In the genomic region with DNA sequence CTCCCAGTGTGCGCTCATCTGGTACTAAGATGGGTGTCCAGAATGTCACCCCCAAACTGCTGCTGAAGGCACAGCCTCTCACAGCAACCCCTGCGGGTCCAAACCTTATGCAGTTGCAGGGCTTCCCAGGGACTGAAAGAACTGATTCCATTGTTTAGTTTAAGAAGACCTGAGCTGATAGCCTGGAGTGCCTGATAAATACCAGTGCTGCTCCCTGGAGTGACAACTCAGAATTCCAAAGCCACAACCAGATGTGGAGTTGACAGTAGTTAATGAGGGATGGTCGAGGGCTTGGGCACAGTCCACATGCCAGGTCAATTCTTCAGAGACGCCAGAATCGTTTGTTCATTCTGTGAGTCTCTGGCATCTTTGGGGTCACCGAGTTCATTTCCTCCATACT, we compare ENCODE assay signal across 18 cellular contexts.
"Had no signal": no experiment of that assay in that cellular context is flagged by ENCODE, and none has a peak within 500 bp of the region (broad histone marks: within the 10 kb centered on the region; RNA-seq: fewer than 3 reads in every experiment).

No MANE protein-coding gene starts in this region.

- DNase-seq: activated CD4-positive, alpha-beta T cell treated with anti-CD3 and anti-CD28 coated beads for 36 hours; activated CD4-positive, alpha-beta T cell treated with anti-CD3 and anti-CD28 coated beads, Interleukin-2, amount 50 U/mL, for 48 hours; activated gamma-delta T cell; adrenal gland; dermis blood vessel endothelial cell; effector memory CD4-positive, alpha-beta T cell; esophagus squamous epithelium; left lung; mucosa of descending colon; naive B cell; transverse colon had no signal

- H3K36me3 Mint-ChIP-seq: activated naive CD4-positive, alpha-beta T cell treated with anti-CD3 and anti-CD28 coated beads, Interleukin-2, amount 50 U/mL, for 72 hours had no signal

- H3K36me3 ChIP-seq: adrenal gland, breast epithelium, esophagus squamous epithelium, left lung, right atrium auricular region, transverse colon had no signal

- H3K4me1 ChIP-seq: adrenal gland, breast epithelium, left lung, right atrium auricular region had no signal

- H3K27ac Mint-ChIP-seq: activated CD4-positive, alpha-beta T cell treated with anti-CD3 and anti-CD28 coated beads for 36 hours; activated naive CD4-positive, alpha-beta T cell treated with anti-CD3 and anti-CD28 coated beads, Interleukin-2, amount 50 U/mL, for 72 hours; progenitor cell of endocrine pancreas; stimulated activated naive CD8-positive, alpha-beta T cell treated with anti-CD3 and anti-CD28 coated beads, Interleukin-15, Interleukin-2, amounts not matched to agents 100 ng/mL and 50 ng/mL, for 24 hours; T-helper 2 cell treated with Interferon-gamma antibody and Interleukin-4, amounts not matched to agents 5 μg/mL and 100 μg/mL, for 36 hours had no signal

- H3K4me3 Mint-ChIP-seq: activated CD4-positive, alpha-beta T cell treated with anti-CD3 and anti-CD28 coated beads for 36 hours; naive B cell; neural crest cell; stimulated activated naive CD8-positive, alpha-beta T cell treated with anti-CD3 and anti-CD28 coated beads, Interleukin-15, Interleukin-2, amounts not matched to agents 100 ng/mL and 50 ng/mL, for 24 hours; T-helper 2 cell treated with Interferon-gamma antibody and Interleukin-4, amounts not matched to agents 5 μg/mL and 100 μg/mL, for 36 hours had no signal

- H3K9me3 Mint-ChIP-seq: activated naive CD4-positive, alpha-beta T cell treated with anti-CD3 and anti-CD28 coated beads, Interleukin-2, amount 50 U/mL, for 72 hours; naive B cell; neural crest cell; stimulated activated naive CD8-positive, alpha-beta T cell treated with anti-CD3 and anti-CD28 coated beads, Interleukin-15, Interleukin-2, amounts not matched to agents 100 ng/mL and 50 ng/mL, for 24 hours; T-helper 2 cell treated with Interferon-gamma antibody and Interleukin-4, amounts not matched to agents 5 μg/mL and 100 μg/mL, for 36 hours had no signal

- H3K4me1 Mint-ChIP-seq: activated CD4-positive, alpha-beta T cell treated with anti-CD3 and anti-CD28 coated beads for 36 hours; naive B cell had no signal

- H3K27ac ChIP-seq: adrenal gland, breast epithelium, esophagus squamous epithelium, left lung, right atrium auricular region, transverse colon had no signal

- H3K27me3 ChIP-seq: adrenal gland, breast epithelium, esophagus squamous epithelium, left lung, right atrium auricular region, transverse colon had no signal

- H3K27me3 Mint-ChIP-seq: progenitor cell of endocrine pancreas had no signal

- H3K4me3 ChIP-seq: adrenal gland, breast epithelium, esophagus squamous epithelium, left lung, mucosa of descending colon, right atrium auricular region, transverse colon had no signal

- H3K9me3 ChIP-seq: adrenal gland, breast epithelium, esophagus squamous epithelium, left lung, mucosa of descending colon, right atrium auricular region, transverse colon had no signal

- ATAC-seq: activated CD4-positive, alpha-beta T cell treated with anti-CD3 and anti-CD28 coated beads for 36 hours; activated naive CD4-positive, alpha-beta T cell treated with anti-CD3 and anti-CD28 coated beads, Interleukin-2, amount 50 U/mL, for 72 hours; left lung; mucosa of descending colon had no signal
